1 cellular context compared by ENCODE assay signal in the genomic region with DNA sequence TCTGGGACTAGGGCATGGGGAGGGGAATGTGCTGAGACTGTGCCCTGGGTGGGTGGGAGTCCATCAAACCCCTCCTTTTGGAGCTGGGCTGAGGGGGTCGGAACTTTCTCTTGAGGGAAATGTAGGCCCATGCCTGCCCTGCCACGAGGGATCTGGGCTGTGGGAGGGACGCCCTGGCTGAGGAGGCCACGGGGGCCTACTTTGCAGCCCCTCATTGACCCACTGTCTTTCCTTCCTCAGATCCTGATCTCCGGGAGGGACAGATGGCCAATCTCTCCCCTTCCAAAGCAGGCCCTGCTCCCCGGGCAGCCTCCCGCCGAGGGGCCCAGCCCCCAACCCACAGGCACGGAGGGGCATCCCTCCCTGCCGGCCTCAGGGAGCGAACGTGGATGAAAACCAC.
TF ChIP-seq lines count a peak whose summit lies in the region.

No MANE protein-coding gene starts in this region.

TF ChIP-seq in WTC11, 78 proteins besides CTCF, POLR2A, EP300 and RAD21 (continued from another document):
- no peak for TF ChIP-seq FOXP1 (CRISPR knock-in tag; IDR thresholded peaks at IDR 0.05; ENCODE audit: borderline replicate concordance)
- TF ChIP-seq MYBL2 (CRISPR knock-in tag; IDR thresholded peaks at IDR 0.05) = no peak
- TF ChIP-seq JUN (CRISPR knock-in tag; IDR thresholded peaks at IDR 0.05) = no peak
